In the genomic region with DNA sequence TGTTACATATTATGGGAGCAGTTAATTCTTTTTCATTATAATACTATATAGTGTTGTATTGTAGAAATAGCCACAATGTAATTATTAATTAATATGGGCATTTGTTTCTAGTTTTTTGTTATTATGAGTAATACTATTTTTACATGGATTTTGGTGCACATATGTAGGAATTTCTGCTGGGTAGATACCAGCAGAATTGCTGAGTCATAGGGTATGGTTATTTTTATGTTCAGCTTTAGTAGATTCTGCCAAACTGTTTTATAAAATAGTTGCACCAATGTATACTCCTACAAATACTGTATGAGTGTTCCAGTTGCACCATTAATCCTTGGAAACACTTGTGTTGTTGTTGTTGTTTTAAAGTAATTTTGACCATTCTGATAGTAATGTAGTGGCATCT, we compare ENCODE assay signal across 24 cellular contexts.
"Had no signal": no experiment of that assay in that cellular context is flagged by ENCODE, and none has a peak within 500 bp of the region (broad histone marks: within the 10 kb centered on the region; RNA-seq: fewer than 3 reads in every experiment).

No MANE protein-coding gene starts in this region.

- H3K27me3 ChIP-seq: brain microvascular endothelial cell, cardiac muscle cell, MG63 had no signal

- H3K36me3 ChIP-seq: brain microvascular endothelial cell, cardiac muscle cell, MG63 had no signal

- H3K4me3 ChIP-seq: cardiac muscle cell, MG63 had no signal

- ATAC-seq: activated T-helper 17 cell treated with anti-CD3 and anti-CD28 coated beads, Interleukin-2, amount 50 U/mL, for 72 hours had no signal

- H3K9ac ChIP-seq: KMS-11 had no signal

- H3K4me2 ChIP-seq: KMS-11 had no signal

- DNase-seq: activated CD4-positive, alpha-beta memory T cell treated with anti-CD3 and anti-CD28 coated beads, Interleukin-2, amount 10 ng/mL, durations not matched to agents 7 days and 5 days; activated CD4-positive, alpha-beta T cell treated with anti-CD3 and anti-CD28 coated beads, Interleukin-2, amount 10 ng/mL, durations not matched to agents 7 days and 5 days; activated CD4-positive, CD25-positive, alpha-beta regulatory T cell; activated gamma-delta T cell; activated naive CD4-positive, alpha-beta T cell treated with anti-CD3 and anti-CD28 coated beads for 36 hours; activated T-cell treated with anti-CD3 and anti-CD28 coated beads for 4 hours; activated T-cell treated with anti-CD3 and anti-CD28 coated beads, Interleukin-2, amount 50 U/mL, for 48 hours; brain microvascular endothelial cell; cerebellar nuclear complex; MG63; MV-4-11; NCI-H1092 treated with DMSO at 0.1 percent for 48 hours; NCI-H1417 treated with DMSO at 0.1 percent for 48 hours; NCI-H1694; NCI-H2029 treated with DMSO at 0.1 percent for 48 hours; NCI-H510A treated with DMSO at 0.1 percent for 48 hours; NCI-H69; NK-92 treated with Interleukin-12 subunit alpha and Interleukin-12 subunit beta, amount 100 ng/mL, for 24 hours; SIG-M5; T-helper 1 cell had no signal

- H3K27ac ChIP-seq: brain microvascular endothelial cell, cardiac muscle cell, KMS-11, VCaP had no signal
